Comparison of ENCODE assay signal across 12 cellular contexts in genomic region chr19:15296353-15296752, GRCh38. TPM values are rescaled to one million over a fixed set of nuclear protein-coding genes. Genes with fewer than 3 reads are reported as not detected.
DNase-seq lines count a peak whose midpoint lies in the region; ATAC-seq and TF ChIP-seq lines count a peak whose summit lies in the region.
"Had no signal": no experiment of that assay in that cellular context is flagged by ENCODE, and none has a peak within 500 bp of the region (broad histone marks: within the 10 kb centered on the region; RNA-seq: fewer than 3 reads in every experiment).

No MANE protein-coding gene starts in this region.

- H3K4me3 ChIP-seq in neural progenitor cell, result no peak overlapping the region

- H3K4me1 ChIP-seq in neural progenitor cell, result peaks cover 33% of the 10 kb centered on the region

- H3K36me3 ChIP-seq in neural progenitor cell, result no peaks in the 10 kb centered on the region

- no peak overlapping the region for H3K9ac ChIP-seq in neural progenitor cell

- POLR2A ChIA-PET in GM10248 (lab: Yijun Ruan, JAX), result interaction anchor here (1.0 kb wide), 1 partner anchor 37 kb away, joined by 4 read pairs; no protein-coding TSS in a partner anchor

- peaks cover 35% of the 10 kb centered on the region for H3K36me3 Mint-ChIP-seq in neural progenitor cell

- peaks cover 19% of the 10 kb centered on the region for H3F3A ChIP-seq in neural progenitor cell (ENCODE audit: low read depth)

- intact Hi-C loops in Right ventricle myocardium superior (cut with DNase I), result no loop called here

- no peak overlapping the region for H2AFZ ChIP-seq in neural progenitor cell (replicated peaks)

- peak; percentile 70 for DNase-seq in Right ventricle myocardium superior
- DNase-seq in neural progenitor cell (ENCODE audit: low spot score), result no peak
- no peak for DNase-seq in NCI-H446 treated with DMSO at 0.1 percent for 48 hours (lab: John Stamatoyannopoulos, UW)
- DNase-seq in GM10248 (ENCODE audit: extremely low spot score), result no peak
- DNase-seq: activated CD4-positive, alpha-beta T cell treated with anti-CD3 and anti-CD28 coated beads, Interleukin-2, amount 50 U/mL, for 4 hours; head of caudate nucleus; NCI-H1048; posterior cingulate gyrus had no signal

- TF ChIP-seq CTCF in C4-2B (conservative IDR thresholded peaks at IDR 0.05) (no peak), VCaP (conservative IDR thresholded peaks at IDR 0.05) (no peak), neural progenitor cell (IDR thresholded peaks at IDR 0.05) (no peak), GM10248 (IDR thresholded peaks at IDR 0.05; ENCODE audit: control extremely low read depth, extremely low read depth, low read depth, missing control alignments) (no peak)

- ATAC-seq in Right ventricle myocardium superior (ENCODE audit: poor library complexity), result peak; percentile 68
- ATAC-seq in GM19467 (IDR thresholded peaks at IDR 0.05; ENCODE audit: unreplicated experiment), result no peak
- no peak for ATAC-seq in GM18519 (IDR thresholded peaks at IDR 0.05; ENCODE audit: low FRiP score, unreplicated experiment)

- CTCF ChIA-PET in GM10248 (lab: Yijun Ruan, JAX), result interaction anchor here (0.9 to 1.0 kb wide), 2 partner anchors 8 to 21 kb away, joined by 3 to 4 read pairs; no protein-coding TSS in a partner anchor

- H4K20me1 ChIP-seq in neural progenitor cell (ENCODE audit: low read depth), result peaks cover 100% of the 10 kb centered on the region

- peak overlapping the region; percentile 75 for H3K27ac Mint-ChIP-seq in neural progenitor cell

- H3K4me1 Mint-ChIP-seq in neural progenitor cell, result peaks cover 60% of the 10 kb centered on the region

- H3K27me3 Mint-ChIP-seq in neural progenitor cell (ENCODE audit: insufficient read depth, low read depth), result peaks cover 2% of the 10 kb centered on the region

- peaks cover 8% of the 10 kb centered on the region for H3K9me3 Mint-ChIP-seq in neural progenitor cell

- no peaks in the 10 kb centered on the region for H3K9me3 ChIP-seq in neural progenitor cell (ENCODE audit: low read depth)

- H3K27me3 ChIP-seq in neural progenitor cell, result no peaks in the 10 kb centered on the region

- no peak overlapping the region for H3K4me3 Mint-ChIP-seq in neural progenitor cell

- H3K4me2 ChIP-seq in neural progenitor cell, result peak overlapping the region; percentile 42

- peaks cover 100% of the 10 kb centered on the region for H3K79me2 ChIP-seq in neural progenitor cell (ENCODE audit: low read depth)

- H3K27ac ChIP-seq in C4-2B (peak overlapping the region; percentile 56), VCaP (peak overlapping the region; percentile 51), neural progenitor cell (no peak overlapping the region)

RNA-seq across cellular contexts. Expression of gene BRD4, which starts 36.0 kb away (rescaled TPM):
- 55.1 TPM for total RNA-seq in Right ventricle myocardium superior
- 14.5 and 20.9 TPM in 2 replicates for total RNA-seq in neural progenitor cell (ENCODE audit: low replicate concordance)
